In the genomic region with DNA sequence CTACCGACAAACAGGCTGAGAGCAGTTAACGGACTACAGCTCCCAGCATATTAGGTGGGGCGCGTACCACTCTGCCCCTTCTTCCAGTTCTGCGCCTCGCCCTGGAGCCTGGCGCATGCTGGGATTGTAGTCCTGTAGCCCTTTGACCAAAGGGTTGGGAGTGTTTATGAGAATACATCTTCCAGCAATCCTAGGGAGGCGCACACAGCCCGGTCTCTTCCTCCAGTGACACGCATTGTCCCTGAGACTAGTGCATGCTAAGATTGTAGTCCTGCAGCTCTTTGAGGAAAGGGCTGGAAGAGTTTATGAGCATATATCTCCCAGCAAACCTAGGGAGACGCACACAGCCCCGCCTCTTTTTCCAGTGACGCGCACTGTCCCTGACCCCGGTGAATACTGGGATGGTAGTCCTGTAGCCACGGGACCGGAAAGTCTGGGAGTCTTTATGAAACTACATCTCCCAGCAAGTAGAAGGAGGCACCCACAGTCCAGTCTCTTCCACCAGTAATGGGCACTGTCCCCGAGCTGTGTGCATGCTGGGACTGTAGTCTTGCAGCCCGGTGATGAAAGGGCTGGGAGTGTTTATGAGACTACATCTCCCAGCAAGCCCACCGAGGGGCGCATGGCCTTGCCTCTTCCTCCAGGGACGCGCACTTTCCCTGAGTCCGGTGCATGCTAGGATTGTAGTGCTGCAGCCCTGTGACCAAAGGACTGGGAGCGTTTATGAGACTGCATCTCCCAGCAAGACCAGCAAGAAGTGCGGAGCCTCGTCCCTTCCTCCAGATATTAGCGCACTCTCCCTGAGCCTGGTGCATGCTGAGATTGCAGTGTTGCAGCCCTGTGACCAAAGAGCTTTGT, we compare ENCODE assay signal across 1 cellular context.
TF ChIP-seq lines count a peak whose summit lies in the region.
"Not testable (repeated sequence)": the region's sequence is repeated elsewhere in the genome, so short reads cannot be mapped to it uniquely, and the experiment has no call there.

No MANE protein-coding gene starts in this region.

TF ChIP-seq in K562, 482 proteins besides CTCF, POLR2A, EP300 and RAD21 (continued from another document):
- TF ChIP-seq, protein P1, sequence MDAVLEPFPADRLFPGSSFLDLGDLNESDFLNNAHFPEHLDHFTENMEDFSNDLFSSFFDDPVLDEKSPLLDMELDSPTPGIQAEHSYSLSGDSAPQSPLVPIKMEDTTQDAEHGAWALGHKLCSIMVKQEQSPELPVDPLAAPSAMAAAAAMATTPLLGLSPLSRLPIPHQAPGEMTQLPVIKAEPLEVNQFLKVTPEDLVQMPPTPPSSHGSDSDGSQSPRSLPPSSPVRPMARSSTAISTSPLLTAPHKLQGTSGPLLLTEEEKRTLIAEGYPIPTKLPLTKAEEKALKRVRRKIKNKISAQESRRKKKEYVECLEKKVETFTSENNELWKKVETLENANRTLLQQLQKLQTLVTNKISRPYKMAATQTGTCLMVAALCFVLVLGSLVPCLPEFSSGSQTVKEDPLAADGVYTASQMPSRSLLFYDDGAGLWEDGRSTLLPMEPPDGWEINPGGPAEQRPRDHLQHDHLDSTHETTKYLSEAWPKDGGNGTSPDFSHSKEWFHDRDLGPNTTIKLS (IDR thresholded peaks at IDR 0.05; ENCODE audit: borderline replicate concordance, low read depth): peak; percentile 67; the same call in 1 of the 2 replicates
- peak; percentile 80; the same call in 1 of the 2 replicates for TF ChIP-seq ZNF395 (CRISPR knock-in tag; IDR thresholded peaks at IDR 0.05)
- TF ChIP-seq, protein P2, sequence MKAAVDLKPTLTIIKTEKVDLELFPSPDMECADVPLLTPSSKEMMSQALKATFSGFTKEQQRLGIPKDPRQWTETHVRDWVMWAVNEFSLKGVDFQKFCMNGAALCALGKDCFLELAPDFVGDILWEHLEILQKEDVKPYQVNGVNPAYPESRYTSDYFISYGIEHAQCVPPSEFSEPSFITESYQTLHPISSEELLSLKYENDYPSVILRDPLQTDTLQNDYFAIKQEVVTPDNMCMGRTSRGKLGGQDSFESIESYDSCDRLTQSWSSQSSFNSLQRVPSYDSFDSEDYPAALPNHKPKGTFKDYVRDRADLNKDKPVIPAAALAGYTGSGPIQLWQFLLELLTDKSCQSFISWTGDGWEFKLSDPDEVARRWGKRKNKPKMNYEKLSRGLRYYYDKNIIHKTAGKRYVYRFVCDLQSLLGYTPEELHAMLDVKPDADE (conservative IDR thresholded peaks at IDR 0.05; ENCODE audit: control insufficient read depth, low read depth, low read length): 0 out of 2 replicates have a peak, but pooled peaks have one; percentile 53
- TF ChIP-seq BACH1 (tag; IDR thresholded peaks at IDR 0.05): peak; percentile 56; the same call in 1 of the 2 replicates
- peak; percentile 67 for TF ChIP-seq CXXC5 (CRISPR knock-in tag; IDR thresholded peaks at IDR 0.05)
- peak; percentile 85 for TF ChIP-seq ZNF766 (CRISPR knock-in tag; conservative IDR thresholded peaks at IDR 0.05)
- TF ChIP-seq, protein P3, sequence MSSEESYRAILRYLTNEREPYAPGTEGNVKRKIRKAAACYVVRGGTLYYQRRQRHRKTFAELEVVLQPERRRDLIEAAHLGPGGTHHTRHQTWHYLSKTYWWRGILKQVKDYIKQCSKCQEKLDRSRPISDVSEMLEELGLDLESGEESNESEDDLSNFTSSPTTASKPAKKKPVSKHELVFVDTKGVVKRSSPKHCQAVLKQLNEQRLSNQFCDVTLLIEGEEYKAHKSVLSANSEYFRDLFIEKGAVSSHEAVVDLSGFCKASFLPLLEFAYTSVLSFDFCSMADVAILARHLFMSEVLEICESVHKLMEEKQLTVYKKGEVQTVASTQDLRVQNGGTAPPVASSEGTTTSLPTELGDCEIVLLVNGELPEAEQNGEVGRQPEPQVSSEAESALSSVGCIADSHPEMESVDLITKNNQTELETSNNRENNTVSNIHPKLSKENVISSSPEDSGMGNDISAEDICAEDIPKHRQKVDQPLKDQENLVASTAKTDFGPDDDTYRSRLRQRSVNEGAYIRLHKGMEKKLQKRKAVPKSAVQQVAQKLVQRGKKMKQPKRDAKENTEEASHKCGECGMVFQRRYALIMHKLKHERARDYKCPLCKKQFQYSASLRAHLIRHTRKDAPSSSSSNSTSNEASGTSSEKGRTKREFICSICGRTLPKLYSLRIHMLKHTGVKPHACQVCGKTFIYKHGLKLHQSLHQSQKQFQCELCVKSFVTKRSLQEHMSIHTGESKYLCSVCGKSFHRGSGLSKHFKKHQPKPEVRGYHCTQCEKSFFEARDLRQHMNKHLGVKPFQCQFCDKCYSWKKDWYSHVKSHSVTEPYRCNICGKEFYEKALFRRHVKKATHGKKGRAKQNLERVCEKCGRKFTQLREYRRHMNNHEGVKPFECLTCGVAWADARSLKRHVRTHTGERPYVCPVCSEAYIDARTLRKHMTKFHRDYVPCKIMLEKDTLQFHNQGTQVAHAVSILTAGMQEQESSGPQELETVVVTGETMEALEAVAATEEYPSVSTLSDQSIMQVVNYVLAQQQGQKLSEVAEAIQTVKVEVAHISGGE (CRISPR knock-in tag; IDR thresholded peaks at IDR 0.05): peak in 1 of 3 experiments; percentile 72; a peak in 2 of 6 replicates
- peak in 1 of 2 experiments; percentile 50; a peak in 1 of 4 replicates for TF ChIP-seq KDM4B (IDR thresholded peaks at IDR 0.05; ENCODE audit: borderline replicate concordance in 2 of 2, low read depth in 1 of 2)
- peak; percentile 73; the same call in 1 of the 2 replicates for TF ChIP-seq TCF7 (IDR thresholded peaks at IDR 0.05; ENCODE audit: borderline replicate concordance)
- peak; percentile 68; the same call in 1 of the 2 replicates for TF ChIP-seq VEZF1 (CRISPR knock-in tag; IDR thresholded peaks at IDR 0.05)
- TF ChIP-seq GABPA (tag; conservative IDR thresholded peaks at IDR 0.05; ENCODE audit: low read depth): peak; percentile 86
- peak; percentile 65; the same call in 1 of the 2 replicates for TF ChIP-seq ZNF589 (CRISPR knock-in tag; IDR thresholded peaks at IDR 0.05; ENCODE audit: low read depth)
- peak; percentile 86; the same call in 1 of the 2 replicates for TF ChIP-seq ZNF644 (tag; IDR thresholded peaks at IDR 0.05; ENCODE audit: low read depth)
- peak; percentile 82; the same call in 1 of the 2 replicates for TF ChIP-seq ZNF197 (CRISPR knock-in tag; IDR thresholded peaks at IDR 0.05; ENCODE audit: low read depth)
- TF ChIP-seq NR2C2 (CRISPR knock-in tag; IDR thresholded peaks at IDR 0.05); NR2C1 (IDR thresholded peaks at IDR 0.05); ZBTB40 (CRISPR knock-in tag; IDR thresholded peaks at IDR 0.05): not testable (repeated sequence)
- TF ChIP-seq NR2C2 (tag; IDR thresholded peaks at IDR 0.05): peak; percentile 89
- peak; percentile 80 for TF ChIP-seq MBD2 (IDR thresholded peaks at IDR 0.05; ENCODE audit: borderline replicate concordance, low read depth)
- peak; percentile 84 for TF ChIP-seq HCFC1 (IDR thresholded peaks at IDR 0.05; ENCODE audit: low read depth, low read length)
- TF ChIP-seq MNT (conservative IDR thresholded peaks at IDR 0.05): peak in 1 of 2 experiments; percentile 32; a peak in 1 of 4 replicates
- peak; percentile 87 for TF ChIP-seq NR2C1 (tag; IDR thresholded peaks at IDR 0.05)
- TF ChIP-seq ZBTB40 (IDR thresholded peaks at IDR 0.05): peak; percentile 64
TF ChIP-seq in K562: peak in this region for 31; not testable (repeated sequence) for 451.
